ENCODE assay signal across 2 cellular contexts in genomic region chr17:80124351-80124981, GRCh38.
TF ChIP-seq lines count a peak whose summit lies in the region.

No MANE protein-coding gene starts in this region.

TF ChIP-seq in Ishikawa, 13 proteins besides CTCF, POLR2A, EP300 and RAD21:
- TF ChIP-seq CEBPB (IDR thresholded peaks at IDR 0.05) (no peak), YY1 (IDR thresholded peaks at IDR 0.05; ENCODE audit: low read depth) (no peak), CREB1 (IDR thresholded peaks at IDR 0.05; ENCODE audit: low read depth) (no peak), TEAD4 (IDR thresholded peaks at IDR 0.05) (peak; percentile 41; the same call in 1 of the 2 replicates), ZBTB7A (IDR thresholded peaks at IDR 0.05; ENCODE audit: low read depth) (no peak), NFIC (IDR thresholded peaks at IDR 0.05) (no peak), REST (IDR thresholded peaks at IDR 0.05; ENCODE audit: low read depth) (no peak), FOXM1 (IDR thresholded peaks at IDR 0.05; ENCODE audit: borderline replicate concordance, low read depth) (no peak), USF1 (IDR thresholded peaks at IDR 0.05) (peak; percentile 64; the same call in 1 of the 2 replicates), TAF1 (IDR thresholded peaks at IDR 0.05; ENCODE audit: low read depth) (no peak), EGR1 (IDR thresholded peaks at IDR 0.05) (no peak), TCF12 (IDR thresholded peaks at IDR 0.05; ENCODE audit: low read depth) (no peak)
- TF ChIP-seq, protein P1, sequence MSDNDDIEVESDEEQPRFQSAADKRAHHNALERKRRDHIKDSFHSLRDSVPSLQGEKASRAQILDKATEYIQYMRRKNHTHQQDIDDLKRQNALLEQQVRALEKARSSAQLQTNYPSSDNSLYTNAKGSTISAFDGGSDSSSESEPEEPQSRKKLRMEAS (IDR thresholded peaks at IDR 0.05), result no peak

TF ChIP-seq in GM12878, 131 proteins besides CTCF, POLR2A, EP300 and RAD21:
- TF ChIP-seq SMC3 (IDR thresholded peaks at IDR 0.05; ENCODE audit: borderline replicate concordance, low read length) (peak; percentile 36; the same call in 1 of the 2 replicates), SP1 (IDR thresholded peaks at IDR 0.05; ENCODE audit: low read depth, low read length) (no peak), MLLT1 (IDR thresholded peaks at IDR 0.05) (0 out of 2 replicates have a peak, but pooled peaks have one; percentile 39), CHD4 (IDR thresholded peaks at IDR 0.05) (no peak), SUPT20H (IDR thresholded peaks at IDR 0.05; ENCODE audit: borderline replicate concordance, control insufficient read depth, low read depth, low read length) (no peak), BACH1 (IDR thresholded peaks at IDR 0.05; ENCODE audit: borderline replicate concordance) (no peak), ZNF592 (IDR thresholded peaks at IDR 0.05) (no peak), ZNF217 (IDR thresholded peaks at IDR 0.05) (no peak), NR2C2 (IDR thresholded peaks at IDR 0.05; ENCODE audit: borderline replicate concordance, control insufficient read depth, insufficient read length, low read depth) (no peak), ZNF622 (IDR thresholded peaks at IDR 0.05) (no peak), MTA2 (IDR thresholded peaks at IDR 0.05; ENCODE audit: low read depth) (no peak), SRF (IDR thresholded peaks at IDR 0.05; ENCODE audit: low read depth in 2 of 2, low read length in 2 of 2) (0 out of 4 replicates have a peak, but pooled peaks of 1 of the 2 experiments have one; percentile 20), SMAD1 (IDR thresholded peaks at IDR 0.05; ENCODE audit: low read depth, partially characterized antibody) (no peak), FOS (IDR thresholded peaks at IDR 0.05; ENCODE audit: borderline replicate concordance, extremely low read depth, insufficient read length) (no peak), SUZ12 (IDR thresholded peaks at IDR 0.05; ENCODE audit: unreplicated experiment) (no peak)
- TF ChIP-seq, protein P2, sequence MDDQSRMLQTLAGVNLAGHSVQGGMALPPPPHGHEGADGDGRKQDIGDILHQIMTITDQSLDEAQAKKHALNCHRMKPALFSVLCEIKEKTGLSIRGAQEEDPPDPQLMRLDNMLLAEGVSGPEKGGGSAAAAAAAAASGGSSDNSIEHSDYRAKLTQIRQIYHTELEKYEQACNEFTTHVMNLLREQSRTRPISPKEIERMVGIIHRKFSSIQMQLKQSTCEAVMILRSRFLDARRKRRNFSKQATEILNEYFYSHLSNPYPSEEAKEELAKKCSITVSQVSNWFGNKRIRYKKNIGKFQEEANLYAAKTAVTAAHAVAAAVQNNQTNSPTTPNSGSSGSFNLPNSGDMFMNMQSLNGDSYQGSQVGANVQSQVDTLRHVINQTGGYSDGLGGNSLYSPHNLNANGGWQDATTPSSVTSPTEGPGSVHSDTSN (IDR thresholded peaks at IDR 0.05; ENCODE audit: insufficient replicate concordance, low read depth, low read length), result no peak
- TF ChIP-seq, protein P1 (IDR thresholded peaks at IDR 0.05; ENCODE audit: low read depth, low read length), result no peak
- TF ChIP-seq, protein P3, sequence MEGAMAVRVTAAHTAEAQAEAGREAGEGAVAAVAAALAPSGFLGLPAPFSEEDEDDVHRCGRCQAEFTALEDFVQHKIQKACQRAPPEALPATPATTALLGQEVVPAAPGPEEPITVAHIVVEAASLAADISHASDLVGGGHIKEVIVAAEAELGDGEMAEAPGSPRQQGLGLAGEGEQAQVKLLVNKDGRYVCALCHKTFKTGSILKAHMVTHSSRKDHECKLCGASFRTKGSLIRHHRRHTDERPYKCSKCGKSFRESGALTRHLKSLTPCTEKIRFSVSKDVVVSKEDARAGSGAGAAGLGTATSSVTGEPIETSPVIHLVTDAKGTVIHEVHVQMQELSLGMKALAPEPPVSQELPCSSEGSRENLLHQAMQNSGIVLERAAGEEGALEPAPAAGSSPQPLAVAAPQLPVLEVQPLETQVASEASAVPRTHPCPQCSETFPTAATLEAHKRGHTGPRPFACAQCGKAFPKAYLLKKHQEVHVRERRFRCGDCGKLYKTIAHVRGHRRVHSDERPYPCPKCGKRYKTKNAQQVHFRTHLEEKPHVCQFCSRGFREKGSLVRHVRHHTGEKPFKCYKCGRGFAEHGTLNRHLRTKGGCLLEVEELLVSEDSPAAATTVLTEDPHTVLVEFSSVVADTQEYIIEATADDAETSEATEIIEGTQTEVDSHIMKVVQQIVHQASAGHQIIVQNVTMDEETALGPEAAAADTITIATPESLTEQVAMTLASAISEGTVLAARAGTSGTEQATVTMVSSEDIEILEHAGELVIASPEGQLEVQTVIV (IDR thresholded peaks at IDR 0.05; ENCODE audit: borderline replicate concordance, partially characterized antibody), result no peak
- TF ChIP-seq, protein P4, sequence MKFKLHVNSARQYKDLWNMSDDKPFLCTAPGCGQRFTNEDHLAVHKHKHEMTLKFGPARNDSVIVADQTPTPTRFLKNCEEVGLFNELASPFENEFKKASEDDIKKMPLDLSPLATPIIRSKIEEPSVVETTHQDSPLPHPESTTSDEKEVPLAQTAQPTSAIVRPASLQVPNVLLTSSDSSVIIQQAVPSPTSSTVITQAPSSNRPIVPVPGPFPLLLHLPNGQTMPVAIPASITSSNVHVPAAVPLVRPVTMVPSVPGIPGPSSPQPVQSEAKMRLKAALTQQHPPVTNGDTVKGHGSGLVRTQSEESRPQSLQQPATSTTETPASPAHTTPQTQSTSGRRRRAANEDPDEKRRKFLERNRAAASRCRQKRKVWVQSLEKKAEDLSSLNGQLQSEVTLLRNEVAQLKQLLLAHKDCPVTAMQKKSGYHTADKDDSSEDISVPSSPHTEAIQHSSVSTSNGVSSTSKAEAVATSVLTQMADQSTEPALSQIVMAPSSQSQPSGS (IDR thresholded peaks at IDR 0.05; ENCODE audit: low read length), result no peak
